8 cellular contexts compared by ENCODE assay signal in genomic region chr1:169893645-169894423, GRCh38. TPM values are rescaled to one million over a fixed set of nuclear protein-coding genes. Genes with fewer than 3 reads are reported as not detected.
DNase-seq lines count a peak whose midpoint lies in the region; ATAC-seq and TF ChIP-seq lines count a peak whose summit lies in the region.

Gene SCYL3, minus strand, starts transcription at chr1:169893896. Its CDS starts 5,056 bp downstream, at chr1:169888840.

- no peaks in the 10 kb centered on the region for H3K36me3 ChIP-seq in left lung

- peak; percentile 74 to 99 (median 97) for DNase-seq in C1 segment of cervical spinal cord (lab: John Stamatoyannopoulos, UW)
- peak; percentile 83 for DNase-seq in NCI-H748 treated with DMSO at 0.1 percent for 48 hours (lab: John Stamatoyannopoulos, UW)
- peak; percentile 80 to 91 for DNase-seq in activated CD4-positive, alpha-beta T cell treated with anti-CD3 and anti-CD28 coated beads, Interleukin-2, amount 50 U/mL, for 24 hours (ENCODE audit: low read depth in 1 of 2, low spot score in 1 of 2)
- peak; percentile 95 for DNase-seq in left lung
- DNase-seq in stimulated activated CD4-positive, alpha-beta T cell treated with anti-CD3 and anti-CD28 coated beads, Interleukin-2, amount 100 ng/mL, for 48 hours, result peak; percentile 75 to 78

- H3K9me3 Mint-ChIP-seq in dendritic cell treated with granulocyte-macrophage colony-stimulating factor and Interleukin-4, amounts not matched to agents 40 ng/mL and 50 ng/mL, for 4 days, result no peaks in the 10 kb centered on the region

- peaks cover 11% of the 10 kb centered on the region for H3K27me3 Mint-ChIP-seq in dendritic cell treated with granulocyte-macrophage colony-stimulating factor and Interleukin-4, amounts not matched to agents 40 ng/mL and 50 ng/mL, for 4 days

- TF ChIP-seq CTCF in left lung (IDR thresholded peaks at IDR 0.05), result no peak

- peak within 1 kb of the TSS; percentile 96 to 98 for H3K27ac ChIP-seq in left lung

- peak within 1 kb of the TSS; percentile 87 for H3K4me3 Mint-ChIP-seq in dendritic cell treated with granulocyte-macrophage colony-stimulating factor and Interleukin-4, amounts not matched to agents 40 ng/mL and 50 ng/mL, for 4 days

- intact Hi-C loops in dendritic cell treated with granulocyte-macrophage colony-stimulating factor and Interleukin-4, amounts not matched to agents 40 ng/mL and 50 ng/mL, for 4 days (cut with micrococcal nuclease), result loop anchor here (1.0 to 10.0 kb wide), 6 partner anchors 99 to 1421 kb away; partner anchors contain the start of genes BLZF1, FMO4, GORAB and KIFAP3
- intact Hi-C loops in left lung (cut with DNase I), result no loop called here

- H3K4me1 Mint-ChIP-seq in dendritic cell treated with granulocyte-macrophage colony-stimulating factor and Interleukin-4, amounts not matched to agents 40 ng/mL and 50 ng/mL, for 4 days (ENCODE audit: low read depth), result peaks cover 44% of the 10 kb centered on the region

- peak; percentile 75 for ATAC-seq in GM19372 (IDR thresholded peaks at IDR 0.05; ENCODE audit: low read depth, unreplicated experiment)
- ATAC-seq in HG03558 (IDR thresholded peaks at IDR 0.05; ENCODE audit: extremely low read depth, unreplicated experiment), result peak; percentile 61
- peak; percentile 95 for ATAC-seq in left lung

- peak within 1 kb of the TSS; percentile 72 to 82 for H3K4me3 ChIP-seq in left lung

- H3K9me3 ChIP-seq in left lung, result no peaks in the 10 kb centered on the region

- H3K27me3 ChIP-seq in left lung, result peaks cover 0 to 5% of the 10 kb centered on the region in 2 donors

- H3K4me1 ChIP-seq in left lung, result peaks cover 17 to 28% of the 10 kb centered on the region in 2 donors

- H3K27ac Mint-ChIP-seq in dendritic cell treated with granulocyte-macrophage colony-stimulating factor and Interleukin-4, amounts not matched to agents 40 ng/mL and 50 ng/mL, for 4 days, result peak within 1 kb of the TSS; percentile 100

- H3K36me3 Mint-ChIP-seq in dendritic cell treated with granulocyte-macrophage colony-stimulating factor and Interleukin-4, amounts not matched to agents 40 ng/mL and 50 ng/mL, for 4 days (ENCODE audit: low read depth), result peaks cover 19% of the 10 kb centered on the region

RNA-seq across cellular contexts. Expression of gene SCYL3, which starts in this region (rescaled TPM):
- total RNA-seq in left lung, result 10 to 100 TPM in 1 of 2 donors, 1 to 10 TPM in 1; 9.5 to 10.8 TPM

Comparison
In these comparisons a context has a peak if more than half of its experiments do, and no peak if none do; other contexts are left out.
1. Peak in every context shown above with its lines: DNase-seq, ATAC-seq, H3K4me3 ChIP-seq and H3K27ac ChIP-seq.